In the genomic region with DNA sequence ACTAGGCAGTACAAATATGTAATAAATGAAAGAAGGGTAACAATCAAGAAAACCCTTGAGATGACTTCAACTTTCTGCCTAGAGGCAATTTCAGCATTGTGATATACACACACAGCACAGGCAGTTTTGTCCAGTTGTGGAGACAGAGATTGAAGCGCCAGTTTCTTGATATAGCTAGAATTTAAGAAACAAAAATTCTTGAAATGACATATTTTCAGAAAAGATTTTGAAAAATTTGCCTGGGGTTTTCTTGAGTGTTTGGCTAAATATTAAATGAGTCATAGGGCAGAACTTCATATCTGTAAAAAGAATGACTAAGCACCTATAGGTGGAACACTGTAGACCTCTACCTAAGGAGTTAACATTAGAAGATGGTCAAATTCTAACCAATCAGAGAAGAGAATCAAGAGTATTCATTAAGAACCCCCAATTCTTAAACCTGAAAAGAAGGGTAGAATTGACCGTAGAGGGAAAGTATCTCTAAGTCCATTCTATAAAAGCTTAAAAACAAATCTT, we compare ENCODE assay signal across 28 cellular contexts.
DNase-seq lines count a peak whose midpoint lies in the region; ATAC-seq lines count a peak whose summit lies in the region.
"Had no signal": no experiment of that assay in that cellular context is flagged by ENCODE, and none has a peak within 500 bp of the region (broad histone marks: within the 10 kb centered on the region; RNA-seq: fewer than 3 reads in every experiment).

No MANE protein-coding gene starts in this region.

- ATAC-seq in GM18867 (IDR thresholded peaks at IDR 0.05; ENCODE audit: unreplicated experiment): peak; percentile 49
- ATAC-seq in HG02623 (IDR thresholded peaks at IDR 0.05; ENCODE audit: unreplicated experiment): peak; percentile 63
- ATAC-seq in HG03025 (IDR thresholded peaks at IDR 0.05; ENCODE audit: low FRiP score, unreplicated experiment): no peak
- no peak for ATAC-seq in HG03196 (IDR thresholded peaks at IDR 0.05; ENCODE audit: unreplicated experiment)
- ATAC-seq: heart left ventricle; left ventricle myocardium superior; stimulated activated effector memory CD8-positive, alpha-beta T cell treated with anti-CD3 and anti-CD28 coated beads, Interleukin-12 subunit alpha, Interleukin-12 subunit beta, amount 100 ng/mL, for 72 hours had no signal

- peak; percentile 12 for DNase-seq in HT-29 (ENCODE audit: low spot score)
- DNase-seq in dedifferentiated amniotic fluid mesenchymal stem cell (ENCODE audit: extremely low spot score): peak; percentile 30
- no peak for DNase-seq in NCI-H1417 (lab: John Stamatoyannopoulos, UW)
- DNase-seq in stimulated activated CD4-positive, alpha-beta T cell treated with anti-CD3 and anti-CD28 coated beads, Interleukin-2, amount 100 ng/mL, for 24 hours: no peak
- DNase-seq: activated B cell treated with CpG ODN at 0.5 μM for 24 hours; activated CD4-positive, alpha-beta T cell treated with anti-CD3 and anti-CD28 coated beads, Interleukin-2, amount 50 U/mL, for 1 hour; activated effector memory CD4-positive, alpha-beta T cell treated with anti-CD3 and anti-CD28 coated beads, Interleukin-2, amount 50 U/mL, for 16 hours; activated naive CD8-positive, alpha-beta T cell treated with anti-CD3 and anti-CD28 coated beads, Interleukin-2, amount 10 ng/mL, durations not matched to agents 7 days and 5 days; activated T-cell treated with anti-CD3 and anti-CD28 coated beads, Interleukin-2, amount 50 U/mL, for 24 hours; central memory CD4-positive, alpha-beta T cell; cortex of kidney; DMS153; esophagus squamous epithelium; foreskin melanocyte; heart left ventricle; Kasumi-1; left ventricle myocardium superior; mesendoderm; MV-4-11; NCI-H1436 treated with DMSO at 0.1 percent for 48 hours; NCI-H774; ovary; stimulated activated CD4-positive, alpha-beta T cell treated with anti-CD3 and anti-CD28 coated beads, Interleukin-15, amount 100 ng/mL, for 24 hours had no signal

Comparison
In these comparisons a context has a peak if more than half of its experiments do, and no peak if none do; other contexts are left out.
1. ATAC-seq: peak in GM18867 (single experiment) and HG02623 (single experiment); none in HG03025 (single experiment) and HG03196 (single experiment).
2. DNase-seq: peak in HT-29 (single experiment) and dedifferentiated amniotic fluid mesenchymal stem cell (single experiment); none in NCI-H1417 (0 of 3) and stimulated activated CD4-positive, alpha-beta T cell treated with anti-CD3 and anti-CD28 coated beads, Interleukin-2, amount 100 ng/mL, for 24 hours (0 of 2).